Comparison of ENCODE assay signal across 15 cellular contexts in genomic region chr4:43757147-43757546, GRCh38.
A peak's percentile ranks its signal among the peaks of the same experiment; 100 is the strongest.
DNase-seq lines count a peak whose midpoint lies in the region; ATAC-seq and TF ChIP-seq lines count a peak whose summit lies in the region.
"Had no signal": no experiment of that assay in that cellular context is flagged by ENCODE, and none has a peak within 500 bp of the region (broad histone marks: within the 10 kb centered on the region; RNA-seq: fewer than 3 reads in every experiment).

No MANE protein-coding gene starts in this region.

- H3K36me3 Mint-ChIP-seq in osteocyte (ENCODE audit: unreplicated experiment), result no peaks in the 10 kb centered on the region
- H3K36me3 Mint-ChIP-seq: stimulated activated naive B cell treated with anti-CD40 and anti-IgM and Interleukin-4, amounts not matched to agents 10 μg/mL and 1 μg/mL and 100 μg/mL, for 72 hours had no signal

- H3K4me3 Mint-ChIP-seq in osteocyte (ENCODE audit: unreplicated experiment), result no peak overlapping the region
- H3K4me3 Mint-ChIP-seq: activated CD4-positive, alpha-beta T cell treated with anti-CD3 and anti-CD28 coated beads, Interleukin-2, amount 10 ng/mL, durations not matched to agents 7 days and 5 days; activated T-cell treated with anti-CD3 and anti-CD28 coated beads, Interleukin-2, amount 50 U/mL, for 24 hours; stimulated activated naive B cell treated with anti-CD40 and anti-IgM and Interleukin-4, amounts not matched to agents 10 μg/mL and 1 μg/mL and 100 μg/mL, for 72 hours had no signal

- peak; percentile 67 for DNase-seq in DMS53 (lab: John Stamatoyannopoulos, UW)
- DNase-seq in LoVo (ENCODE audit: low spot score), result peak; percentile 18
- DNase-seq in choroid plexus epithelial cell (ENCODE audit: low read depth), result peak; percentile 2
- DNase-seq in kidney tubule cell (ENCODE audit: low spot score), result peak; percentile 46
- DNase-seq in kidney glomerular epithelial cell (lab: John Stamatoyannopoulos, UW), result no peak
- DNase-seq in GM10266 (ENCODE audit: extremely low spot score), result no peak
- no peak for DNase-seq in osteocyte (ENCODE audit: extremely low spot score, unreplicated experiment)
- DNase-seq: activated CD4-positive, alpha-beta T cell treated with anti-CD3 and anti-CD28 coated beads, Interleukin-2, amount 10 ng/mL, durations not matched to agents 7 days and 5 days; activated T-cell treated with anti-CD3 and anti-CD28 coated beads, Interleukin-2, amount 50 U/mL, for 24 hours; Caco-2; midbrain; NCI-H2107; small intestine; stimulated activated naive B cell treated with anti-CD40 and anti-IgM and Interleukin-4, amounts not matched to agents 10 μg/mL and 1 μg/mL and 100 μg/mL, for 72 hours had no signal

- H3K27me3 Mint-ChIP-seq in osteocyte (ENCODE audit: unreplicated experiment), result no peaks in the 10 kb centered on the region
- H3K27me3 Mint-ChIP-seq: activated CD4-positive, alpha-beta T cell treated with anti-CD3 and anti-CD28 coated beads, Interleukin-2, amount 10 ng/mL, durations not matched to agents 7 days and 5 days; activated T-cell treated with anti-CD3 and anti-CD28 coated beads, Interleukin-2, amount 50 U/mL, for 24 hours; stimulated activated naive B cell treated with anti-CD40 and anti-IgM and Interleukin-4, amounts not matched to agents 10 μg/mL and 1 μg/mL and 100 μg/mL, for 72 hours had no signal

- no peaks in the 10 kb centered on the region for H3K4me1 Mint-ChIP-seq in osteocyte (ENCODE audit: unreplicated experiment)
- H3K4me1 Mint-ChIP-seq: activated CD4-positive, alpha-beta T cell treated with anti-CD3 and anti-CD28 coated beads, Interleukin-2, amount 10 ng/mL, durations not matched to agents 7 days and 5 days; stimulated activated naive B cell treated with anti-CD40 and anti-IgM and Interleukin-4, amounts not matched to agents 10 μg/mL and 1 μg/mL and 100 μg/mL, for 72 hours had no signal

- no peak overlapping the region for H3K4me3 ChIP-seq in choroid plexus epithelial cell (ENCODE audit: low read depth, low read length)

- TF ChIP-seq CTCF in choroid plexus epithelial cell (conservative IDR thresholded peaks at IDR 0.05; ENCODE audit: low read depth, low read length) (no peak), GM10266 (IDR thresholded peaks at IDR 0.05; ENCODE audit: control insufficient read depth, insufficient read depth, low read depth, missing control alignments) (no peak), osteocyte (IDR thresholded peaks at IDR 0.05) (no peak)

- H3K9me3 Mint-ChIP-seq in osteocyte (ENCODE audit: unreplicated experiment), result no peaks in the 10 kb centered on the region
- H3K9me3 Mint-ChIP-seq: stimulated activated naive B cell treated with anti-CD40 and anti-IgM and Interleukin-4, amounts not matched to agents 10 μg/mL and 1 μg/mL and 100 μg/mL, for 72 hours had no signal

- H3K27ac Mint-ChIP-seq in osteocyte (ENCODE audit: unreplicated experiment), result no peak overlapping the region
- H3K27ac Mint-ChIP-seq: activated CD4-positive, alpha-beta T cell treated with anti-CD3 and anti-CD28 coated beads, Interleukin-2, amount 10 ng/mL, durations not matched to agents 7 days and 5 days; activated T-cell treated with anti-CD3 and anti-CD28 coated beads, Interleukin-2, amount 50 U/mL, for 24 hours; stimulated activated naive B cell treated with anti-CD40 and anti-IgM and Interleukin-4, amounts not matched to agents 10 μg/mL and 1 μg/mL and 100 μg/mL, for 72 hours had no signal

- no peak for ATAC-seq in GM18867 (IDR thresholded peaks at IDR 0.05; ENCODE audit: unreplicated experiment)
- ATAC-seq: stimulated activated naive B cell treated with anti-CD40 and anti-IgM and Interleukin-4, amounts not matched to agents 10 μg/mL and 1 μg/mL and 100 μg/mL, for 72 hours had no signal

Comparison
In these comparisons a context has a peak if more than half of its experiments do, and no peak if none do; other contexts are left out.
1. DNase-seq: peak in DMS53 (single experiment), LoVo (single experiment), choroid plexus epithelial cell (single experiment) and kidney tubule cell (single experiment); none in kidney glomerular epithelial cell (single experiment), GM10266 (single experiment) and osteocyte (single experiment).